Comparison of ENCODE assay signal across 9 cellular contexts in the genomic region with DNA sequence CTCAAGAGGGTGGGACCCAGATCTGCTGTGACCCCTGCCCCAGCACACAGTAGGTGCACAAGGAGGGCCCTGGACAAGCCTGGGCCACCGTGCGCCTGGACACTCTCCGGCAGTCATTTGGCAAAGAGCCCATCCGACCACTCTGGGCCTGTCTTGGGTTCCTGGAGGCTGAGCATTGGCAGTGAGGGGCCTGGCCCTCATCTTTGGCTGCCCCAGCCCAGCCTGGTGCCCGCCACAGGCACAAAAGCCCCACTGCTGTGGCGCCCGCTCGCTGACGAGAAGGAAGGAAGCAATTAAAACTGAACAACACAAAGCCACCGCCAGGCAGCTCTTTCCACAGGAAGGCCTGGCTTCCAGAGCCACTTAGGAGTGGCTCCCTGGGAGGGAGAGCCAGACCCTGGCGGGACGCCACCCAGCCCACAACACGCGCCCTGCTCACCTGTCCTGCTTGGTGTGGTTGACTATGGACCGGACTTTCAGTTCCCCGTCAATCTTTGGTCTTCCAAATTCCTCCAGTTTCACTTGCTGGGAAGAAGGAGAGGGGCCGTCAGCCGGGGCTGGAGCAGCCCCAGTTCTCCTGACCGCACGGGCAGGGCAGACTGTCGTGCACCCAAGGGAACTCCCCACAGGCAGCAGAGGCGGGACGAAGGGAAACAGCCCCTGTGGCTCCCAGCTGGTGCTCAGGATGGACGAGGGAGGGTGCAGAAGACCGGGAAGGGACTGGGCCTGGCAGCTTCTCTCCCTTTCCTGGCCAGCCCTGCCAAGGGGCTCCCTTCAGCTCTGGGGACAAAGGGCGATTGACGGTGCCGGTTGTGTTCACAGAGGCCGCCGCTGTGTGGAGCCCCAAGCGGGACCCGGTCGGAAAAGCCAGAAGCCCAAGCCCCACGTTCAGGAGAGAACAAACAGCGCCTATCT. TPM values are rescaled to one million over a fixed set of nuclear protein-coding genes. Genes with fewer than 3 reads are reported as not detected.
A peak's percentile ranks its signal among the peaks of the same experiment; 100 is the strongest.
DNase-seq lines count a peak whose midpoint lies in the region; FAIRE-seq and TF ChIP-seq lines count a peak whose summit lies in the region.
"Had no signal": no experiment of that assay in that cellular context is flagged by ENCODE, and none has a peak within 500 bp of the region (broad histone marks: within the 10 kb centered on the region; RNA-seq: fewer than 3 reads in every experiment).

No MANE protein-coding gene starts in this region.

- peak overlapping the region in 2 of 3 donors; percentile 84 to 88 for H3K27ac Mint-ChIP-seq in IgD-negative memory B cell
- H3K27ac Mint-ChIP-seq in activated T-helper 1 cell treated with anti-CD3 and anti-CD28 coated beads, Interleukin-12 subunit alpha, Interleukin-12 subunit beta, Interleukin-2, Interleukin-4 antibody, amounts not matched to agents 30 ng/mL and 10 ng/mL and 1 ng/mL, durations not matched to agents 14 hours and 24 hours and 36 hours, result no peak overlapping the region
- H3K27ac Mint-ChIP-seq: activated naive CD4-positive, alpha-beta T cell treated with anti-CD3 and anti-CD28 coated beads, Interleukin-2, amount 50 U/mL, for 24 hours had no signal

- H3K27ac ChIP-seq in hepatocyte (peak overlapping the region; percentile 37), spleen (peak overlapping the region in 4 of 8 donors; percentile 23 to 56 (median 34))

- H3K9me2 ChIP-seq in hepatocyte (replicated peaks; ENCODE audit: insufficient read depth), result no peaks in the 10 kb centered on the region

- peak overlapping the region; percentile 46 to 83 (median 59) for H3K4me3 Mint-ChIP-seq in IgD-negative memory B cell
- no peak overlapping the region for H3K4me3 Mint-ChIP-seq in activated T-helper 1 cell treated with anti-CD3 and anti-CD28 coated beads, Interleukin-12 subunit alpha, Interleukin-12 subunit beta, Interleukin-2, Interleukin-4 antibody, amounts not matched to agents 30 ng/mL and 10 ng/mL and 1 ng/mL, durations not matched to agents 14 hours and 24 hours and 36 hours
- H3K4me3 Mint-ChIP-seq: activated naive CD4-positive, alpha-beta T cell treated with anti-CD3 and anti-CD28 coated beads, Interleukin-2, amount 50 U/mL, for 24 hours had no signal

- 81% methylated on average over 35 of the region's 35 CpGs for WGBS in hepatocyte (ENCODE audit: low lambda C conversion rate, missing lambda C conversion rate)
- WGBS in spleen, 5 donors, result 26 to 38% (median 35%) methylated on average over 27 to 35 of the region's 35 CpGs

- H4K20me1 ChIP-seq in hepatocyte (ENCODE audit: insufficient read depth, poor library complexity, severe bottlenecking), result no peaks in the 10 kb centered on the region

- peaks cover 2% of the 10 kb centered on the region for H3K36me3 Mint-ChIP-seq in IgD-negative memory B cell
- no peaks in the 10 kb centered on the region for H3K36me3 Mint-ChIP-seq in activated T-helper 1 cell treated with anti-CD3 and anti-CD28 coated beads, Interleukin-12 subunit alpha, Interleukin-12 subunit beta, Interleukin-2, Interleukin-4 antibody, amounts not matched to agents 30 ng/mL and 10 ng/mL and 1 ng/mL, durations not matched to agents 14 hours and 24 hours and 36 hours (ENCODE audit: low read depth)
- H3K36me3 Mint-ChIP-seq: activated naive CD4-positive, alpha-beta T cell treated with anti-CD3 and anti-CD28 coated beads, Interleukin-2, amount 50 U/mL, for 24 hours had no signal

- no peak for TF ChIP-seq CTCF in hepatocyte (IDR thresholded peaks at IDR 0.05; ENCODE audit: poor library complexity)
- peak in 2 of 11 experiments; percentile 7 to 32 for TF ChIP-seq CTCF in spleen (IDR thresholded peaks at IDR 0.05 in 8 of 11, conservative IDR thresholded peaks at IDR 0.05 in 3 of 11)

- DNase-seq in amygdala (lab: John Stamatoyannopoulos, UW) (peak in 55 of 56 donors; percentile 21 to 93 (median 79)), hepatocyte (ENCODE audit: low spot score) (peak; percentile 57), spleen (peak; percentile 84), NCI-H187 treated with DMSO at 0.1 percent for 48 hours (lab: John Stamatoyannopoulos, UW) (no peak), islet precursor cell (no peak), GM12892 (ENCODE audit: insufficient read length) (no peak)
- no peak for DNase-seq in activated T-helper 1 cell treated with anti-CD3 and anti-CD28 coated beads, Interleukin-12 subunit alpha, Interleukin-12 subunit beta, Interleukin-2, Interleukin-4 antibody, amounts not matched to agents 30 ng/mL and 10 ng/mL and 1 ng/mL, durations not matched to agents 14 hours and 24 hours and 36 hours (ENCODE audit: low spot score)

- TF ChIP-seq POLR2A in spleen (IDR thresholded peaks at IDR 0.05), result no peak
- TF ChIP-seq POLR2A in GM12892 (IDR thresholded peaks at IDR 0.05; ENCODE audit: low read depth, low read length), result no peak

- intact Hi-C loops in spleen (cut with DNase I; ENCODE audit: low total_unique reads), result no loop called here
- intact Hi-C loops in activated T-helper 1 cell treated with anti-CD3 and anti-CD28 coated beads, Interleukin-12 subunit alpha, Interleukin-12 subunit beta, Interleukin-2, Interleukin-4 antibody, amounts not matched to agents 30 ng/mL and 10 ng/mL and 1 ng/mL, durations not matched to agents 14 hours and 24 hours and 36 hours (cut with micrococcal nuclease), result no loop called here

- H3K27me3 Mint-ChIP-seq in IgD-negative memory B cell, result no peaks in the 10 kb centered on the region
- no peaks in the 10 kb centered on the region for H3K27me3 Mint-ChIP-seq in activated T-helper 1 cell treated with anti-CD3 and anti-CD28 coated beads, Interleukin-12 subunit alpha, Interleukin-12 subunit beta, Interleukin-2, Interleukin-4 antibody, amounts not matched to agents 30 ng/mL and 10 ng/mL and 1 ng/mL, durations not matched to agents 14 hours and 24 hours and 36 hours (ENCODE audit: insufficient read depth)
- H3K27me3 Mint-ChIP-seq: activated naive CD4-positive, alpha-beta T cell treated with anti-CD3 and anti-CD28 coated beads, Interleukin-2, amount 50 U/mL, for 24 hours had no signal

- H3K4me2 ChIP-seq in hepatocyte, result no peak overlapping the region

- H3K36me3 ChIP-seq in hepatocyte (replicated peaks; ENCODE audit: insufficient read depth, low read depth) (no peaks in the 10 kb centered on the region), spleen (peaks cover 0 to 63% (median 3%) of the 10 kb centered on the region in 6 donors)

- no peaks in the 10 kb centered on the region for H3K27me3 ChIP-seq in hepatocyte
- H3K27me3 ChIP-seq in spleen (replicated peaks in 1 of 7), result peaks cover 0 to 74% (median 0%) of the 10 kb centered on the region in 7 donors

- H3K4me3 ChIP-seq in hepatocyte, result no peak overlapping the region
- H3K4me3 ChIP-seq in spleen, result no peak overlapping the region

- peaks cover 34 to 59% (median 57%) of the 10 kb centered on the region in 3 donors for H3K4me1 Mint-ChIP-seq in IgD-negative memory B cell
- no peaks in the 10 kb centered on the region for H3K4me1 Mint-ChIP-seq in activated T-helper 1 cell treated with anti-CD3 and anti-CD28 coated beads, Interleukin-12 subunit alpha, Interleukin-12 subunit beta, Interleukin-2, Interleukin-4 antibody, amounts not matched to agents 30 ng/mL and 10 ng/mL and 1 ng/mL, durations not matched to agents 14 hours and 24 hours and 36 hours (ENCODE audit: low read depth)
- H3K4me1 Mint-ChIP-seq: activated naive CD4-positive, alpha-beta T cell treated with anti-CD3 and anti-CD28 coated beads, Interleukin-2, amount 50 U/mL, for 24 hours had no signal

- H3K4me1 ChIP-seq in hepatocyte (ENCODE audit: insufficient read depth), result no peaks in the 10 kb centered on the region
- peaks cover 22 to 83% (median 74%) of the 10 kb centered on the region in 6 donors for H3K4me1 ChIP-seq in spleen

- no peak for FAIRE-seq in GM12892 (lab: Jason Lieb, UNC)

- no peak overlapping the region for H2AFZ ChIP-seq in hepatocyte

- no peaks in the 10 kb centered on the region for H3K9me3 Mint-ChIP-seq in IgD-negative memory B cell
- H3K9me3 Mint-ChIP-seq in activated T-helper 1 cell treated with anti-CD3 and anti-CD28 coated beads, Interleukin-12 subunit alpha, Interleukin-12 subunit beta, Interleukin-2, Interleukin-4 antibody, amounts not matched to agents 30 ng/mL and 10 ng/mL and 1 ng/mL, durations not matched to agents 14 hours and 24 hours and 36 hours, result no peaks in the 10 kb centered on the region
- H3K9me3 Mint-ChIP-seq: activated naive CD4-positive, alpha-beta T cell treated with anti-CD3 and anti-CD28 coated beads, Interleukin-2, amount 50 U/mL, for 24 hours had no signal

- H3K9me3 ChIP-seq in hepatocyte (ENCODE audit: low read depth), result no peaks in the 10 kb centered on the region
- H3K9me3 ChIP-seq in spleen, result no peaks in the 10 kb centered on the region

- H3K79me2 ChIP-seq in hepatocyte, result no peaks in the 10 kb centered on the region

RNA-seq across cellular contexts. Expression of a gene that starts 50.9 kb away (rescaled TPM):
- polyA plus RNA-seq in IgD-negative memory B cell, result 0.30 TPM
- total RNA-seq in hepatocyte, result 6.7 and 9.8 TPM in 2 replicates
- polyA plus RNA-seq in hepatocyte, result 7.5 and 8.1 TPM in 2 replicates
- total RNA-seq in spleen, result 1 to 10 TPM; 1.0 to 4.5 (median 3.1) TPM
- 1 to 10 TPM; 1.3 to 1.5 (median 1.5) TPM for polyA plus RNA-seq in spleen
- 0.51 and 0.60 TPM in 2 replicates for total RNA-seq in activated T-helper 1 cell treated with anti-CD3 and anti-CD28 coated beads, Interleukin-12 subunit alpha, Interleukin-12 subunit beta, Interleukin-2, Interleukin-4 antibody, amounts not matched to agents 30 ng/mL and 10 ng/mL and 1 ng/mL, durations not matched to agents 14 hours and 24 hours and 36 hours
- not detected for polyA plus RNA-seq in GM12892 (2012; ENCODE audit: missing spikeins)

Comparison
In these comparisons a context has a peak if more than half of its experiments do, and no peak if none do; other contexts are left out.
1. DNase-seq: peak in amygdala (55 of 56), hepatocyte (single experiment) and spleen (single experiment); none in activated T-helper 1 cell treated with anti-CD3 and anti-CD28 coated beads, Interleukin-12 subunit alpha, Interleukin-12 subunit beta, Interleukin-2, Interleukin-4 antibody, amounts not matched to agents 30 ng/mL and 10 ng/mL and 1 ng/mL, durations not matched to agents 14 hours and 24 hours and 36 hours (single experiment), NCI-H187 treated with DMSO at 0.1 percent for 48 hours (single experiment), islet precursor cell (single experiment) and GM12892 (single experiment).